Comparison of ENCODE assay signal across 1 cellular context in genomic region chr3:27590437-27591320, GRCh38.
TF ChIP-seq lines count a peak whose summit lies in the region.

No MANE protein-coding gene starts in this region.

TF ChIP-seq in K562, 482 proteins besides CTCF, POLR2A, EP300 and RAD21 (continued from another document):
- no peak for TF ChIP-seq UBTF (IDR thresholded peaks at IDR 0.05; ENCODE audit: borderline replicate concordance in 1 of 2, low read depth in 2 of 2, low read length in 2 of 2)
- TF ChIP-seq STAT5A (IDR thresholded peaks at IDR 0.05; ENCODE audit: borderline replicate concordance, low read length): no peak
- no peak for TF ChIP-seq HDAC1 (IDR thresholded peaks at IDR 0.05)
- TF ChIP-seq, protein P1, sequence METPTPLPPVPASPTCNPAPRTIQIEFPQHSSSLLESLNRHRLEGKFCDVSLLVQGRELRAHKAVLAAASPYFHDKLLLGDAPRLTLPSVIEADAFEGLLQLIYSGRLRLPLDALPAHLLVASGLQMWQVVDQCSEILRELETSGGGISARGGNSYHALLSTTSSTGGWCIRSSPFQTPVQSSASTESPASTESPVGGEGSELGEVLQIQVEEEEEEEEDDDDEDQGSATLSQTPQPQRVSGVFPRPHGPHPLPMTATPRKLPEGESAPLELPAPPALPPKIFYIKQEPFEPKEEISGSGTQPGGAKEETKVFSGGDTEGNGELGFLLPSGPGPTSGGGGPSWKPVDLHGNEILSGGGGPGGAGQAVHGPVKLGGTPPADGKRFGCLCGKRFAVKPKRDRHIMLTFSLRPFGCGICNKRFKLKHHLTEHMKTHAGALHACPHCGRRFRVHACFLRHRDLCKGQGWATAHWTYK (CRISPR knock-in tag; IDR thresholded peaks at IDR 0.05): no peak
- TF ChIP-seq CLOCK (CRISPR knock-in tag; IDR thresholded peaks at IDR 0.05; ENCODE audit: borderline replicate concordance): no peak
- TF ChIP-seq RNF219 (CRISPR knock-in tag; IDR thresholded peaks at IDR 0.05): no peak
- no peak for TF ChIP-seq RFX1 (IDR thresholded peaks at IDR 0.05)
- no peak for TF ChIP-seq ZNF217 (CRISPR knock-in tag; IDR thresholded peaks at IDR 0.05)
- TF ChIP-seq HNRNPLL (IDR thresholded peaks at IDR 0.05; ENCODE audit: low read depth, low read length, poor library complexity, severe bottlenecking): no peak
- TF ChIP-seq NFYB (IDR thresholded peaks at IDR 0.05; ENCODE audit: extremely low read depth, insufficient read length): no peak
- no peak for TF ChIP-seq BDP1 (IDR thresholded peaks at IDR 0.05; ENCODE audit: insufficient read depth, insufficient read length)
- peak; percentile 42; the same call in 1 of the 2 replicates for TF ChIP-seq GABPA (tag; conservative IDR thresholded peaks at IDR 0.05; ENCODE audit: low read depth)
- no peak for TF ChIP-seq ZBTB17 (CRISPR knock-in tag; IDR thresholded peaks at IDR 0.05)
- TF ChIP-seq CEBPG (CRISPR knock-in tag; IDR thresholded peaks at IDR 0.05): no peak
- TF ChIP-seq CEBPG (tag; conservative IDR thresholded peaks at IDR 0.05 in 1 of 2, IDR thresholded peaks at IDR 0.05 in 1 of 2): 0 out of 4 replicates have a peak, but pooled peaks of 1 of the 2 experiments have one; percentile 29
